Comparison of ENCODE assay signal across 8 cellular contexts in genomic region chr3:39148116-39149058, GRCh38. TPM values are rescaled to one million over a fixed set of nuclear protein-coding genes. Genes with fewer than 3 reads are reported as not detected.
DNase-seq lines count a peak whose midpoint lies in the region; ATAC-seq and TF ChIP-seq lines count a peak whose summit lies in the region.

No MANE protein-coding gene starts in this region.

- ATAC-seq in GM18870 (IDR thresholded peaks at IDR 0.05; ENCODE audit: unreplicated experiment) = peak; percentile 23
- peak; percentile 18 for ATAC-seq in HG03432 (IDR thresholded peaks at IDR 0.05; ENCODE audit: unreplicated experiment)
- no peak for ATAC-seq in activated B cell treated with CpG ODN at 0.5 μM for 24 hours (ENCODE audit: low read depth)
- no peak for ATAC-seq in gastroesophageal sphincter

- H3K9ac ChIP-seq in BLaER1 = peak overlapping the region; percentile 97
- H3K9ac ChIP-seq in skeletal muscle tissue (ENCODE audit: low read depth in 1 of 3, low read length in 3 of 3) = peak overlapping the region in 2 of 3 donors; percentile 66 to 76

- H3K4me1 ChIP-seq in BLaER1 (peaks cover 86% of the 10 kb centered on the region), gastroesophageal sphincter (peaks cover 11 to 83% (median 59%) of the 10 kb centered on the region in 3 donors), skeletal muscle tissue (ENCODE audit: control insufficient read depth in 3 of 3, insufficient read depth in 3 of 3, low read length in 3 of 3) (peaks cover 72 to 84% (median 77%) of the 10 kb centered on the region in 3 donors)

- WGBS in gastroesophageal sphincter (ENCODE audit: low coverage in 1 of 2), 2 donors = 35 to 46% methylated on average over 9 of the region's 14 CpGs

- CTCF ChIA-PET in activated B cell treated with CpG ODN at 0.5 μM for 24 hours (lab: Charles Lee) = interaction anchor here (0.9 to 2.5 kb wide), 3 partner anchors 41 to 140 kb away, joined by 3 to 6 read pairs (median 3); partner anchors contain the start of genes GORASP1 and TTC21A

- peaks cover 33% of the 10 kb centered on the region for H3K36me3 ChIP-seq in BLaER1
- H3K36me3 ChIP-seq in gastroesophageal sphincter = peaks cover 0 to 33% of the 10 kb centered on the region in 2 donors
- peaks cover 29 to 31% (median 31%) of the 10 kb centered on the region in 3 donors for H3K36me3 ChIP-seq in skeletal muscle tissue (ENCODE audit: control insufficient read depth in 3 of 3, insufficient read depth in 3 of 3, low read length in 3 of 3)

- no peaks in the 10 kb centered on the region for H3K9me3 Mint-ChIP-seq in activated B cell treated with CpG ODN at 0.5 μM for 24 hours

- peaks cover 76% of the 10 kb centered on the region for H3K4me1 Mint-ChIP-seq in activated B cell treated with CpG ODN at 0.5 μM for 24 hours

- H3K9me3 ChIP-seq in BLaER1 (no peaks in the 10 kb centered on the region), gastroesophageal sphincter (no peaks in the 10 kb centered on the region), skeletal muscle tissue (ENCODE audit: control insufficient read depth in 3 of 3, low read length in 3 of 3) (no peaks in the 10 kb centered on the region)

- no peaks in the 10 kb centered on the region for H3K27me3 Mint-ChIP-seq in activated B cell treated with CpG ODN at 0.5 μM for 24 hours

- peak overlapping the region; percentile 98 for H3K4me3 Mint-ChIP-seq in activated B cell treated with CpG ODN at 0.5 μM for 24 hours

- H3K27me3 ChIP-seq in BLaER1 (no peaks in the 10 kb centered on the region), gastroesophageal sphincter (no peaks in the 10 kb centered on the region), skeletal muscle tissue (ENCODE audit: control insufficient read depth in 3 of 3, insufficient read depth in 3 of 3, low read length in 3 of 3) (no peaks in the 10 kb centered on the region)

- DNase-seq in activated B cell treated with CpG ODN at 0.5 μM for 24 hours = no peak
- DNase-seq in inferior parietal cortex (ENCODE audit: extremely low spot score) = no peak
- no peak for DNase-seq in NCI-H2196 treated with DMSO at 0.1 percent for 48 hours (lab: John Stamatoyannopoulos, UW; ENCODE audit: unreplicated experiment)

- POLR2A ChIA-PET in activated B cell treated with CpG ODN at 0.5 μM for 24 hours (lab: Charles Lee) = interaction anchor here (0.8 to 6.0 kb wide), 9 partner anchors 10 to 140 kb away, joined by 3 to 42 read pairs (median 5); no protein-coding TSS in a partner anchor

- peaks cover 50% of the 10 kb centered on the region for H3K36me3 Mint-ChIP-seq in activated B cell treated with CpG ODN at 0.5 μM for 24 hours (ENCODE audit: low read depth)

- H3K27ac ChIP-seq in BLaER1 (peak overlapping the region; percentile 99), gastroesophageal sphincter (peak overlapping the region; percentile 52 to 100 (median 99)), skeletal muscle tissue (ENCODE audit: low read depth, low read length) (peak overlapping the region; percentile 99)

- TF ChIP-seq CTCF in activated B cell treated with CpG ODN at 0.5 μM for 24 hours (IDR thresholded peaks at IDR 0.05) (no peak), gastroesophageal sphincter (IDR thresholded peaks at IDR 0.05) (no peak)

- H3K27ac Mint-ChIP-seq in activated B cell treated with CpG ODN at 0.5 μM for 24 hours = peak overlapping the region; percentile 99

- no peak for TF ChIP-seq POLR2A in gastroesophageal sphincter (IDR thresholded peaks at IDR 0.05)

- H4K20me1 ChIP-seq in BLaER1 = peaks cover 67% of the 10 kb centered on the region

- peak overlapping the region; percentile 100 for H3K4me3 ChIP-seq in BLaER1
- peak overlapping the region in 1 of 2 donors; percentile 18 for H3K4me3 ChIP-seq in gastroesophageal sphincter
- H3K4me3 ChIP-seq in skeletal muscle tissue (ENCODE audit: low read length in 3 of 3) = peak overlapping the region; percentile 27 to 65 (median 37)

- H3K4me2 ChIP-seq in BLaER1 = peak overlapping the region; percentile 98

- TF ChIP-seq EP300 in gastroesophageal sphincter (IDR thresholded peaks at IDR 0.05) = no peak

- intact Hi-C loops in activated B cell treated with CpG ODN at 0.5 μM for 24 hours (cut with micrococcal nuclease) = no loop called here

RNA-seq across cellular contexts. Expression of gene CSRNP1, which starts 5.0 kb away (rescaled TPM):
- total RNA-seq in activated B cell treated with CpG ODN at 0.5 μM for 24 hours = 17.5 and 18.1 TPM in 2 replicates
- total RNA-seq in gastroesophageal sphincter = 10 to 100 TPM; 30.4 to 59.0 (median 40.8) TPM
- total RNA-seq in skeletal muscle tissue = 8.9 TPM

RNA-seq across cellular contexts. Expression of gene TTC21A, which starts 40.9 kb away (rescaled TPM):
- total RNA-seq in activated B cell treated with CpG ODN at 0.5 μM for 24 hours (11.4 and 15.9 TPM in 2 replicates), gastroesophageal sphincter (1 to 10 TPM in 3 of 4 donors, under 1 TPM in 1; 0.54 to 8.5 (median 5.0) TPM), skeletal muscle tissue (1.0 TPM)

RNA-seq across cellular contexts. Expression of gene GORASP1, which starts 41.0 kb away (rescaled TPM):
- total RNA-seq in activated B cell treated with CpG ODN at 0.5 μM for 24 hours = 41.6 and 47.8 TPM in 2 replicates
- total RNA-seq in gastroesophageal sphincter = 10 to 100 TPM; 48.5 to 82.5 (median 76.8) TPM
- total RNA-seq in skeletal muscle tissue = 11.5 TPM

RNA-seq across cellular contexts. Expression of gene XIRP1, which starts 44.0 kb away (rescaled TPM):
- total RNA-seq in activated B cell treated with CpG ODN at 0.5 μM for 24 hours (0.29 and 0.60 TPM in 2 replicates), gastroesophageal sphincter (under 1 TPM in 1 of 4 donors, not detected in 3; 0.40 TPM), skeletal muscle tissue (30.8 TPM)

Comparison
In these comparisons a context has a peak if more than half of its experiments do, and no peak if none do; other contexts are left out.
1. ATAC-seq: peak in GM18870 (single experiment) and HG03432 (single experiment); none in activated B cell treated with CpG ODN at 0.5 μM for 24 hours (single experiment) and gastroesophageal sphincter (single experiment).
2. Peak in every context shown above with its lines, with median percentiles within 50 percentile points of each other: H3K27ac ChIP-seq.